In the genomic region with DNA sequence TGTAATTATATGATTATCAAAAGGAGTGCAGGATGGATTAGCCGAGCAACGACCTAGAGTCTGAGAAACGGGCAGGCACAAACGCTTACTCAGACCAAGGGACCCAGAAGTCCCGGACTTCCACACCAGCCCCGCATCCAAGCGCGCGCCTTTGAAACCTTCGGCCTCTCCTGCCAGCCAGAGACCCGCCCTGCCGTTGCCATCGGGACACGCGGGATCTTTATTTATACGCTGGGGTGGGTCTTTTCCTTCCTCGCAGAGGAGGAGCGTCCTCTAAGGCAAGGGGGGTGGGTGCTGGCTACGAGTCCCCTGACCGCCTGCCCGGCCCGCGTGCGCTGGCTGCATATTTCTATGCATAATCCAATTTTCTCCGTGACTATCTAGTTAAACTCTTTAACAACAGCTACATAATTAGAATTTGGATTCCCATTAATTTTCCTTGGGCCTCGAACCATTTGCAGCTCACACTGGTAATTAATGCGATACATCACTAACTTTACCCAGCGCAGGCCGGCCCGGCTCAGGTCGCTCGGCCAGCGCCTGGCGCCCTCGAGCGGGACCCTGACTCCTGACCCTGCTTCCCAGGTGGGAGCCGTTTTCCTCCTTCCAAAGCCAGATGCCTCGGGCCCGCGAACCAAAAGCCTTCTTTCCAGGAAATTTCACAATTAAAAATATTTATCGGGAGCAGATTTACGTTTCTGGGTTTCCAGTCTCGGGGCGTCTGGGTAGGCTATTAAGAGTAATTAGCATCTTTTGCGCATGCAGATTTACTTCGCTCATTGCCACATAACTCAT, we compare ENCODE assay signal across 1 cellular context.
TF ChIP-seq lines count a peak whose summit lies in the region.

No MANE protein-coding gene starts in this region.

TF ChIP-seq in IMR-90, 13 proteins besides CTCF, POLR2A, EP300 and RAD21 (continued from another document):
- TF ChIP-seq ELK1 (IDR thresholded peaks at IDR 0.05; ENCODE audit: borderline replicate concordance, low read depth, low read length): no peak
- no peak for TF ChIP-seq CEBPB (IDR thresholded peaks at IDR 0.05; ENCODE audit: low read depth, low read length)
- no peak for TF ChIP-seq BHLHE40 (IDR thresholded peaks at IDR 0.05; ENCODE audit: low read depth, low read length)
- no peak for TF ChIP-seq FOS (IDR thresholded peaks at IDR 0.05; ENCODE audit: low read depth, low read length)
- TF ChIP-seq NFE2L2 (IDR thresholded peaks at IDR 0.05; ENCODE audit: low read depth, low read length): no peak
- TF ChIP-seq MAFK (IDR thresholded peaks at IDR 0.05; ENCODE audit: low read depth, low read length): no peak
- TF ChIP-seq CHD1 (IDR thresholded peaks at IDR 0.05; ENCODE audit: low read depth, low read length): no peak
